ENCODE assay signal across 8 cellular contexts in genomic region chr10:100562008-100562672, GRCh38. TPM values are rescaled to one million over a fixed set of nuclear protein-coding genes. Genes with fewer than 3 reads are reported as not detected.
DNase-seq lines count a peak whose midpoint lies in the region; ATAC-seq, FAIRE-seq and TF ChIP-seq lines count a peak whose summit lies in the region.

No MANE protein-coding gene starts in this region.

- peaks cover 48% of the 10 kb centered on the region for H3K27me3 ChIP-seq in SJSA1 (replicated peaks)
- no peaks in the 10 kb centered on the region for H3K27me3 ChIP-seq in cardiac muscle cell
- peaks cover 0 to 54% (median 26%) of the 10 kb centered on the region in 3 donors for H3K27me3 ChIP-seq in psoas muscle (ENCODE audit: insufficient read depth in 3 of 3, low read length in 2 of 3)
- no peaks in the 10 kb centered on the region for H3K27me3 ChIP-seq in aorta (ENCODE audit: control insufficient read depth in 1 of 2, insufficient read depth in 2 of 2, low read length in 1 of 2)

- no peak overlapping the region for H3K27ac ChIP-seq in SJSA1
- no peak overlapping the region for H3K27ac ChIP-seq in cardiac muscle cell
- H3K27ac ChIP-seq in psoas muscle, result no peak overlapping the region
- no peak overlapping the region for H3K27ac ChIP-seq in aorta (ENCODE audit: low read depth in 1 of 2, low read length in 2 of 2)

- intact Hi-C loops in psoas muscle (cut with DNase I) (loop anchor here (5.0 to 10.0 kb wide), 5 partner anchors 180 to 453 kb away; partner anchors contain the start of gene PAX2 (in 1 of the 2)), aorta (cut with DNase I) (loop anchor here in 1 of 2 donors (10.0 kb wide), 1 partner anchor 313 kb away; no protein-coding TSS in a partner anchor)

- H3K9me3 Mint-ChIP-seq in activated naive CD4-positive, alpha-beta T cell treated with anti-CD3 and anti-CD28 coated beads, Interleukin-2, amount 50 U/mL, for 72 hours, result no peaks in the 10 kb centered on the region

- H3K9me3 ChIP-seq in SJSA1 (replicated peaks) (peaks cover 7% of the 10 kb centered on the region), cardiac muscle cell (ENCODE audit: low read depth) (no peaks in the 10 kb centered on the region), psoas muscle (no peaks in the 10 kb centered on the region), aorta (ENCODE audit: control insufficient read depth, low read length) (no peaks in the 10 kb centered on the region)

- H3K4me1 ChIP-seq in SJSA1 (replicated peaks) (peaks cover 8% of the 10 kb centered on the region), cardiac muscle cell (ENCODE audit: low read depth) (no peaks in the 10 kb centered on the region), psoas muscle (peaks cover 11% of the 10 kb centered on the region), aorta (ENCODE audit: control insufficient read depth in 1 of 2, insufficient read depth in 2 of 2, low read length in 2 of 2) (no peaks in the 10 kb centered on the region)

- H3K27ac Mint-ChIP-seq in activated naive CD4-positive, alpha-beta T cell treated with anti-CD3 and anti-CD28 coated beads, Interleukin-2, amount 50 U/mL, for 72 hours, result no peak overlapping the region

- no peak for TF ChIP-seq POLR2A in GM12891 (IDR thresholded peaks at IDR 0.05; ENCODE audit: low read depth, low read length)

- ATAC-seq in HG03108 (IDR thresholded peaks at IDR 0.05; ENCODE audit: unreplicated experiment), result peak; percentile 61
- peak; percentile 82 to 91 for ATAC-seq in activated naive CD4-positive, alpha-beta T cell treated with anti-CD3 and anti-CD28 coated beads, Interleukin-2, amount 50 U/mL, for 72 hours
- peak; percentile 87 to 94 (median 91) for ATAC-seq in psoas muscle
- peak; percentile 69 for ATAC-seq in aorta (ENCODE audit: low FRiP score)

- H3K36me3 ChIP-seq in SJSA1, result no peaks in the 10 kb centered on the region
- no peaks in the 10 kb centered on the region for H3K36me3 ChIP-seq in cardiac muscle cell
- peaks cover 0 to 4% of the 10 kb centered on the region in 2 donors for H3K36me3 ChIP-seq in psoas muscle (ENCODE audit: insufficient read depth in 1 of 2, low read depth in 1 of 2)
- no peaks in the 10 kb centered on the region for H3K36me3 ChIP-seq in aorta (ENCODE audit: control insufficient read depth in 1 of 2, insufficient read depth in 2 of 2, low read length in 1 of 2)

- peaks cover 0 to 12% of the 10 kb centered on the region in 2 donors for H3K36me3 Mint-ChIP-seq in activated naive CD4-positive, alpha-beta T cell treated with anti-CD3 and anti-CD28 coated beads, Interleukin-2, amount 50 U/mL, for 72 hours

- 5 to 7% (median 6%) methylated on average over 45 to 62 of the region's 62 CpGs for WGBS in psoas muscle, 3 donors
- WGBS in aorta, 2 donors, result 4 to 6% methylated on average over 62 of the region's 62 CpGs

- H3K4me3 ChIP-seq in SJSA1 (no peak overlapping the region), cardiac muscle cell (no peak overlapping the region), psoas muscle (peak overlapping the region; percentile 28), aorta (ENCODE audit: low read length in 2 of 2) (no peak overlapping the region)

- FAIRE-seq in GM12891 (lab: Jason Lieb, UNC), result peak; percentile 89

- peak; percentile 73 for DNase-seq in GM12891 (ENCODE audit: insufficient read length, low spot score)
- DNase-seq in SJSA1 (ENCODE audit: low read depth in 1 of 2, low spot score in 2 of 2), result peak; percentile 59 to 74
- peak in 1 of 2 donors; percentile 84 for DNase-seq in activated naive CD4-positive, alpha-beta T cell treated with anti-CD3 and anti-CD28 coated beads, Interleukin-2, amount 50 U/mL, for 72 hours (ENCODE audit: low spot score in 2 of 2)
- DNase-seq in cardiac muscle cell (ENCODE audit: low read depth in 1 of 2, low spot score in 1 of 2), result peak; percentile 85 to 87
- peak; percentile 64 to 78 for DNase-seq in psoas muscle
- DNase-seq in aorta, result peak; percentile 68 to 80
- DNase-seq in NCI-H345 treated with DMSO at 0.1 percent for 48 hours (lab: John Stamatoyannopoulos, UW; ENCODE audit: unreplicated experiment), result no peak

- TF ChIP-seq CTCF in cardiac muscle cell (IDR thresholded peaks at IDR 0.05; ENCODE audit: low read depth, low read length) (peak; percentile 98), psoas muscle (IDR thresholded peaks at IDR 0.05) (peak; percentile 72)

TF ChIP-seq in GM12891, 5 proteins besides CTCF, POLR2A, EP300 and RAD21:
- TF ChIP-seq POLR2AphosphoS5 (IDR thresholded peaks at IDR 0.05; ENCODE audit: low read depth, low read length) (no peak), PAX5 (IDR thresholded peaks at IDR 0.05; ENCODE audit: insufficient read depth, low read length, severe bottlenecking) (no peak), POU2F2 (IDR thresholded peaks at IDR 0.05; ENCODE audit: low read depth, low read length) (no peak), TAF1 (IDR thresholded peaks at IDR 0.05; ENCODE audit: low read depth, low read length) (no peak), SPI1 (IDR thresholded peaks at IDR 0.05; ENCODE audit: low read depth, low read length) (no peak)

RNA-seq across cellular contexts. Expression of gene HIF1AN, which starts 26.4 kb away (rescaled TPM):
- polyA plus RNA-seq in GM12891 (2012; ENCODE audit: low read depth, missing spikeins), result 19.4 TPM
- 3.0 and 9.5 TPM in 2 replicates for total RNA-seq in SJSA1 (2014; rRNA removed; shearing (Covaris generic))
- total RNA-seq in activated naive CD4-positive, alpha-beta T cell treated with anti-CD3 and anti-CD28 coated beads, Interleukin-2, amount 50 U/mL, for 72 hours, result 10 to 100 TPM; 43.7 to 48.1 TPM
- total RNA-seq in cardiac muscle cell (16.6 and 20.3 TPM in 2 replicates), psoas muscle (100 to 1,000 TPM in 2 of 4 donors, 10 to 100 TPM in 2; 64.0 to 116 (median 90.2) TPM), aorta (10 to 100 TPM; 35.8 to 42.7 TPM)
- polyA plus RNA-seq in cardiac muscle cell (37.4 and 40.2 TPM in 2 replicates), psoas muscle (10 to 100 TPM; 15.6 to 57.9 (median 17.2) TPM), aorta (10 to 100 TPM in 1 of 2 donors, 1 to 10 TPM in 1; 6.0 to 10.8 TPM)

RNA-seq across cellular contexts. Expression of gene NDUFB8, which starts 32.5 kb away (rescaled TPM):
- polyA plus RNA-seq in GM12891 (2012; ENCODE audit: low read depth, missing spikeins), result 305 TPM
- 195 and 280 TPM in 2 replicates for total RNA-seq in SJSA1 (2014; rRNA removed; shearing (Covaris generic))
- 100 to 1,000 TPM; 326 to 391 TPM for total RNA-seq in activated naive CD4-positive, alpha-beta T cell treated with anti-CD3 and anti-CD28 coated beads, Interleukin-2, amount 50 U/mL, for 72 hours
- total RNA-seq in cardiac muscle cell, result 296 and 504 TPM in 2 replicates
- 577 and 748 TPM in 2 replicates for polyA plus RNA-seq in cardiac muscle cell
- 100 to 1,000 TPM; 168 to 250 (median 208) TPM for total RNA-seq in psoas muscle
- 100 to 1,000 TPM; 221 to 383 (median 348) TPM for polyA plus RNA-seq in psoas muscle
- 100 to 1,000 TPM; 127 TPM for total RNA-seq in aorta
- polyA plus RNA-seq in aorta, result 100 to 1,000 TPM; 322 to 337 TPM

RNA-seq across cellular contexts. Expression of gene SEC31B, which starts 42.5 kb away (rescaled TPM):
- 15.2 TPM for polyA plus RNA-seq in GM12891 (2012; ENCODE audit: low read depth, missing spikeins)
- total RNA-seq in SJSA1 (2014; rRNA removed; shearing (Covaris generic)), result 1.8 and 2.2 TPM in 2 replicates
- 100 to 1,000 TPM in 1 of 2 donors, 10 to 100 TPM in 1; 60.8 to 121 TPM for total RNA-seq in activated naive CD4-positive, alpha-beta T cell treated with anti-CD3 and anti-CD28 coated beads, Interleukin-2, amount 50 U/mL, for 72 hours
- total RNA-seq in cardiac muscle cell (8.0 and 13.2 TPM in 2 replicates), psoas muscle (1 to 10 TPM; 2.9 to 6.7 (median 5.8) TPM), aorta (10 to 100 TPM in 1 of 2 donors, 1 to 10 TPM in 1; 8.7 to 16.9 TPM)
- polyA plus RNA-seq in cardiac muscle cell (15.0 and 23.1 TPM in 2 replicates), psoas muscle (1 to 10 TPM; 2.0 to 3.7 (median 2.3) TPM), aorta (10 to 100 TPM in 1 of 2 donors, 1 to 10 TPM in 1; 4.6 to 20.0 TPM)
